ENCODE assay signal across 31 cellular contexts in genomic region chr20:57327820-57328219, GRCh38. TPM values are rescaled to one million over a fixed set of nuclear protein-coding genes. Genes with fewer than 3 reads are reported as not detected.
"Had no signal": no experiment of that assay in that cellular context is flagged by ENCODE, and none has a peak within 500 bp of the region (broad histone marks: within the 10 kb centered on the region; RNA-seq: fewer than 3 reads in every experiment).

No MANE protein-coding gene starts in this region.

- H2AFZ ChIP-seq: PC-9 had no signal

- H3K4me3 Mint-ChIP-seq: activated naive CD4-positive, alpha-beta T cell treated with anti-CD3 and anti-CD28 coated beads, Interleukin-2, amount 10 ng/mL, durations not matched to agents 7 days and 5 days; activated naive CD8-positive, alpha-beta T cell treated with anti-CD3 and anti-CD28 coated beads for 36 hours; activated T-helper 17 cell treated with anti-CD3 and anti-CD28 coated beads, Interleukin-2, amount 50 U/mL, for 72 hours; T-helper 17 cell; WTC11 had no signal

- H3K36me3 Mint-ChIP-seq: activated naive CD4-positive, alpha-beta T cell treated with anti-CD3 and anti-CD28 coated beads, Interleukin-2, amount 10 ng/mL, durations not matched to agents 7 days and 5 days; activated naive CD8-positive, alpha-beta T cell treated with anti-CD3 and anti-CD28 coated beads for 36 hours; WTC11 had no signal

- H3K27me3 ChIP-seq: cardiac muscle cell had no signal

- H3K4me3 ChIP-seq: cardiac muscle cell, PC-9 had no signal

- H3K9me3 Mint-ChIP-seq: activated naive CD4-positive, alpha-beta T cell treated with anti-CD3 and anti-CD28 coated beads, Interleukin-2, amount 10 ng/mL, durations not matched to agents 7 days and 5 days; activated naive CD8-positive, alpha-beta T cell treated with anti-CD3 and anti-CD28 coated beads for 36 hours; WTC11 had no signal

- DNase-seq: activated CD4-positive, alpha-beta T cell treated with anti-CD3 and anti-CD28 coated beads for 48 hours; activated CD4-positive, alpha-beta T cell treated with anti-CD3 and anti-CD28 coated beads, Interleukin-2, amount 50 U/mL, for 48 hours; activated CD4-positive, CD25-positive, alpha-beta regulatory T cell treated with anti-CD3 and anti-CD28 coated beads, Interleukin-2, amount 50 U/mL, for 72 hours; activated gamma-delta T cell; activated naive CD4-positive, alpha-beta T cell treated with anti-CD3 and anti-CD28 coated beads, Interleukin-2, amount 10 ng/mL, durations not matched to agents 7 days and 5 days; activated naive CD8-positive, alpha-beta T cell treated with anti-CD3 and anti-CD28 coated beads for 36 hours; activated T-cell treated with anti-CD3 and anti-CD28 coated beads for 4 hours; activated T-cell treated with anti-CD3 and anti-CD28 coated beads, Interleukin-2, amount 50 U/mL, for 48 hours; brain microvascular endothelial cell; IMR-90; KBM-7; NCI-H1092 treated with DMSO at 0.1 percent for 48 hours; NCI-H1417 treated with DMSO at 0.1 percent for 48 hours; NCI-H1694; NCI-H2029; NCI-H2107; NCI-H2171 treated with DMSO at 0.1 percent for 48 hours; NCI-H345; NCI-H510A; NCI-H526 treated with DMSO at 0.1 percent for 48 hours; PC-9; SHP77 treated with DMSO at 0.1 percent for 48 hours; T-helper 17 cell; T-helper 9 cell had no signal

- H3K4me1 Mint-ChIP-seq: activated naive CD4-positive, alpha-beta T cell treated with anti-CD3 and anti-CD28 coated beads, Interleukin-2, amount 10 ng/mL, durations not matched to agents 7 days and 5 days; activated naive CD8-positive, alpha-beta T cell treated with anti-CD3 and anti-CD28 coated beads for 36 hours; activated T-helper 17 cell treated with anti-CD3 and anti-CD28 coated beads, Interleukin-2, amount 50 U/mL, for 72 hours; T-helper 17 cell had no signal

- H3K27ac ChIP-seq: brain microvascular endothelial cell, cardiac muscle cell had no signal

- H3K27ac Mint-ChIP-seq: activated naive CD4-positive, alpha-beta T cell treated with anti-CD3 and anti-CD28 coated beads, Interleukin-2, amount 10 ng/mL, durations not matched to agents 7 days and 5 days; activated naive CD8-positive, alpha-beta T cell treated with anti-CD3 and anti-CD28 coated beads for 36 hours; activated T-helper 17 cell treated with anti-CD3 and anti-CD28 coated beads, Interleukin-2, amount 50 U/mL, for 72 hours; T-helper 17 cell; WTC11 had no signal

- H3K36me3 ChIP-seq: brain microvascular endothelial cell, cardiac muscle cell had no signal

RNA-seq across cellular contexts. Expression of gene SPO11, which starts 1.8 kb away (rescaled TPM):
- total RNA-seq: activated naive CD8-positive, alpha-beta T cell treated with anti-CD3 and anti-CD28 coated beads for 36 hours; activated T-helper 17 cell treated with anti-CD3 and anti-CD28 coated beads, Interleukin-2, amount 50 U/mL, for 72 hours; cardiac muscle cell; IMR-90; LHCN-M2; M059J; PC-9; SK-MEL-5; T-helper 17 cell; WTC11 had no signal
- polyA plus RNA-seq: adipose tissue, cardiac muscle cell, IMR-90 had no signal
